ENCODE assay signal across 1 cellular context in the genomic region with DNA sequence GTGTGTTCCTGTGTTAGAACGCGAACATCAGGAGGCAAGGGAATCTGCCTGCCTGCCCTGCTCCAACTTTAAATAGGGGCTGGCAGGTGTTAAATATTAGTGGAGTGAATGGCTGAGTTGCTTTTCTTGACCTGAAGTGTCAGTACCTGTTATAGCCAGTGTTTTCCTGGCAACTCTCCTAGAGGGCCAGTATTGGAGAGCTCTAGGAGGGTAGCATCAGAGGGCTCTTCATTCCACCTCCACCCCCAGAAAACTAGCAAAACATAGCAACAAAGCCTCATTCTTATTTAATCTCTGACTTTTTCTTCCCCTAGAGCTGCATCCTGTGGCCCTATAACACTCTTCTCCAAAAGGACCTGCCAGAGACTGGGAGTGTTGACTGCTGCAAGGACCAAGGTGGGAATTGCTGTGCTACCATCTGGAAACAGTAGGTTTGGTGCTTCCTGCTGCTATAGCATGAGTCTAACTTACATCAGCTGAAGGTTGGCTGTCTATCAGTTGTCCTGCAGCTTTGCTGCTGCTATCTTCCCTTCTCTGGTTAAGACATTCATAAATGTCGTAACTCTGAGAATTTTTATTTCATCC.
TF ChIP-seq lines count a peak whose summit lies in the region.

No MANE protein-coding gene starts in this region.

TF ChIP-seq in H1, 55 proteins besides CTCF, POLR2A, EP300 and RAD21 (continued from another document):
- no peak for TF ChIP-seq RNF2 (IDR thresholded peaks at IDR 0.05; ENCODE audit: borderline replicate concordance, low read depth, low read length, missing control alignments, poor library complexity, severe bottlenecking)
- TF ChIP-seq RXRA (IDR thresholded peaks at IDR 0.05; ENCODE audit: insufficient read depth, low read depth, low read length) = no peak
- no peak for TF ChIP-seq SUZ12 (IDR thresholded peaks at IDR 0.05; ENCODE audit: low read length)
- no peak for TF ChIP-seq GTF2F1 (IDR thresholded peaks at IDR 0.05; ENCODE audit: borderline replicate concordance, low read depth, low read length)
- no peak for TF ChIP-seq SIN3A (conservative IDR thresholded peaks at IDR 0.05 in 1 of 2, IDR thresholded peaks at IDR 0.05 in 1 of 2; ENCODE audit: low read depth in 1 of 2, low read length in 2 of 2)
- no peak for TF ChIP-seq NRF1 (IDR thresholded peaks at IDR 0.05; ENCODE audit: low read depth, low read length)
- no peak for TF ChIP-seq FOSL1 (IDR thresholded peaks at IDR 0.05; ENCODE audit: insufficient read depth, low read depth, low read length)
- TF ChIP-seq, protein P1, sequence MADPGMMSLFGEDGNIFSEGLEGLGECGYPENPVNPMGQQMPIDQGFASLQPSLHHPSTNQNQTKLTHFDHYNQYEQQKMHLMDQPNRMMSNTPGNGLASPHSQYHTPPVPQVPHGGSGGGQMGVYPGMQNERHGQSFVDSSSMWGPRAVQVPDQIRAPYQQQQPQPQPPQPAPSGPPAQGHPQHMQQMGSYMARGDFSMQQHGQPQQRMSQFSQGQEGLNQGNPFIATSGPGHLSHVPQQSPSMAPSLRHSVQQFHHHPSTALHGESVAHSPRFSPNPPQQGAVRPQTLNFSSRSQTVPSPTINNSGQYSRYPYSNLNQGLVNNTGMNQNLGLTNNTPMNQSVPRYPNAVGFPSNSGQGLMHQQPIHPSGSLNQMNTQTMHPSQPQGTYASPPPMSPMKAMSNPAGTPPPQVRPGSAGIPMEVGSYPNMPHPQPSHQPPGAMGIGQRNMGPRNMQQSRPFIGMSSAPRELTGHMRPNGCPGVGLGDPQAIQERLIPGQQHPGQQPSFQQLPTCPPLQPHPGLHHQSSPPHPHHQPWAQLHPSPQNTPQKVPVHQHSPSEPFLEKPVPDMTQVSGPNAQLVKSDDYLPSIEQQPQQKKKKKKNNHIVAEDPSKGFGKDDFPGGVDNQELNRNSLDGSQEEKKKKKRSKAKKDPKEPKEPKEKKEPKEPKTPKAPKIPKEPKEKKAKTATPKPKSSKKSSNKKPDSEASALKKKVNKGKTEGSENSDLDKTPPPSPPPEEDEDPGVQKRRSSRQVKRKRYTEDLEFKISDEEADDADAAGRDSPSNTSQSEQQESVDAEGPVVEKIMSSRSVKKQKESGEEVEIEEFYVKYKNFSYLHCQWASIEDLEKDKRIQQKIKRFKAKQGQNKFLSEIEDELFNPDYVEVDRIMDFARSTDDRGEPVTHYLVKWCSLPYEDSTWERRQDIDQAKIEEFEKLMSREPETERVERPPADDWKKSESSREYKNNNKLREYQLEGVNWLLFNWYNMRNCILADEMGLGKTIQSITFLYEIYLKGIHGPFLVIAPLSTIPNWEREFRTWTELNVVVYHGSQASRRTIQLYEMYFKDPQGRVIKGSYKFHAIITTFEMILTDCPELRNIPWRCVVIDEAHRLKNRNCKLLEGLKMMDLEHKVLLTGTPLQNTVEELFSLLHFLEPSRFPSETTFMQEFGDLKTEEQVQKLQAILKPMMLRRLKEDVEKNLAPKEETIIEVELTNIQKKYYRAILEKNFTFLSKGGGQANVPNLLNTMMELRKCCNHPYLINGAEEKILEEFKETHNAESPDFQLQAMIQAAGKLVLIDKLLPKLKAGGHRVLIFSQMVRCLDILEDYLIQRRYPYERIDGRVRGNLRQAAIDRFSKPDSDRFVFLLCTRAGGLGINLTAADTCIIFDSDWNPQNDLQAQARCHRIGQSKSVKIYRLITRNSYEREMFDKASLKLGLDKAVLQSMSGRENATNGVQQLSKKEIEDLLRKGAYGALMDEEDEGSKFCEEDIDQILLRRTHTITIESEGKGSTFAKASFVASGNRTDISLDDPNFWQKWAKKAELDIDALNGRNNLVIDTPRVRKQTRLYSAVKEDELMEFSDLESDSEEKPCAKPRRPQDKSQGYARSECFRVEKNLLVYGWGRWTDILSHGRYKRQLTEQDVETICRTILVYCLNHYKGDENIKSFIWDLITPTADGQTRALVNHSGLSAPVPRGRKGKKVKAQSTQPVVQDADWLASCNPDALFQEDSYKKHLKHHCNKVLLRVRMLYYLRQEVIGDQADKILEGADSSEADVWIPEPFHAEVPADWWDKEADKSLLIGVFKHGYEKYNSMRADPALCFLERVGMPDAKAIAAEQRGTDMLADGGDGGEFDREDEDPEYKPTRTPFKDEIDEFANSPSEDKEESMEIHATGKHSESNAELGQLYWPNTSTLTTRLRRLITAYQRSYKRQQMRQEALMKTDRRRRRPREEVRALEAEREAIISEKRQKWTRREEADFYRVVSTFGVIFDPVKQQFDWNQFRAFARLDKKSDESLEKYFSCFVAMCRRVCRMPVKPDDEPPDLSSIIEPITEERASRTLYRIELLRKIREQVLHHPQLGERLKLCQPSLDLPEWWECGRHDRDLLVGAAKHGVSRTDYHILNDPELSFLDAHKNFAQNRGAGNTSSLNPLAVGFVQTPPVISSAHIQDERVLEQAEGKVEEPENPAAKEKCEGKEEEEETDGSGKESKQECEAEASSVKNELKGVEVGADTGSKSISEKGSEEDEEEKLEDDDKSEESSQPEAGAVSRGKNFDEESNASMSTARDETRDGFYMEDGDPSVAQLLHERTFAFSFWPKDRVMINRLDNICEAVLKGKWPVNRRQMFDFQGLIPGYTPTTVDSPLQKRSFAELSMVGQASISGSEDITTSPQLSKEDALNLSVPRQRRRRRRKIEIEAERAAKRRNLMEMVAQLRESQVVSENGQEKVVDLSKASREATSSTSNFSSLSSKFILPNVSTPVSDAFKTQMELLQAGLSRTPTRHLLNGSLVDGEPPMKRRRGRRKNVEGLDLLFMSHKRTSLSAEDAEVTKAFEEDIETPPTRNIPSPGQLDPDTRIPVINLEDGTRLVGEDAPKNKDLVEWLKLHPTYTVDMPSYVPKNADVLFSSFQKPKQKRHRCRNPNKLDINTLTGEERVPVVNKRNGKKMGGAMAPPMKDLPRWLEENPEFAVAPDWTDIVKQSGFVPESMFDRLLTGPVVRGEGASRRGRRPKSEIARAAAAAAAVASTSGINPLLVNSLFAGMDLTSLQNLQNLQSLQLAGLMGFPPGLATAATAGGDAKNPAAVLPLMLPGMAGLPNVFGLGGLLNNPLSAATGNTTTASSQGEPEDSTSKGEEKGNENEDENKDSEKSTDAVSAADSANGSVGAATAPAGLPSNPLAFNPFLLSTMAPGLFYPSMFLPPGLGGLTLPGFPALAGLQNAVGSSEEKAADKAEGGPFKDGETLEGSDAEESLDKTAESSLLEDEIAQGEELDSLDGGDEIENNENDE (IDR thresholded peaks at IDR 0.05; ENCODE audit: insufficient replicate concordance, low read length) = no peak
- no peak for TF ChIP-seq KDM4A (IDR thresholded peaks at IDR 0.05; ENCODE audit: low read depth, low read length, severe bottlenecking)
- no peak for TF ChIP-seq TAF7 (optimal IDR thresholded peaks at IDR 0.05; ENCODE audit: borderline replicate concordance, low read depth, low read length)
- TF ChIP-seq ASH2L (IDR thresholded peaks at IDR 0.05; ENCODE audit: low read length) = no peak
- TF ChIP-seq PHF8 (conservative IDR thresholded peaks at IDR 0.05; ENCODE audit: low read depth, low read length) = no peak
- no peak for TF ChIP-seq TCF12 (IDR thresholded peaks at IDR 0.05; ENCODE audit: low read depth, low read length)
- no peak for TF ChIP-seq KDM5A (IDR thresholded peaks at IDR 0.05; ENCODE audit: low read length)
- TF ChIP-seq SP2 (IDR thresholded peaks at IDR 0.05; ENCODE audit: low read length) = no peak
